In the genomic region with DNA sequence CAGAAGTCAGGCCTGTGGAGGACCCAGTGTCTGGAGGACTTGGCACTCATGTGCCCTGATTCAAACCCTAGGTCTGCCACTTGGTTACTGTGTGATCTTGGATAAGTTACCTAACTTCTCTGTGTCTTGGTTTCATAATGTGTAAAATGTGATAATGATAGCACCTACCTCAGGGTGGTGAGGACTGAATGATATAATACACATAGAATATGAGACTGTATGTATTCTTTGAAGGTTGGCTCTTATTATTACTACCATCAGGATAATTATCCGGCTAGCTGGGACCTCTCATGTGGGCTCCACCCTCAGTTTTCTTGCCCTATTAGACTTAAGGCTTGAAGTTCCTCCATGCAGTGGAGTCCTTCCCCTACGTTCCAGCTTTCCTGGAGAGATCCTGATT, we compare ENCODE assay signal across 28 cellular contexts.
"Had no signal": no experiment of that assay in that cellular context is flagged by ENCODE, and none has a peak within 500 bp of the region (broad histone marks: within the 10 kb centered on the region; RNA-seq: fewer than 3 reads in every experiment).

No MANE protein-coding gene starts in this region.

- H3K4me3 ChIP-seq: ascending aorta, breast epithelium, cardiac muscle cell, coronary artery, dorsolateral prefrontal cortex, esophagus muscularis mucosa, gastrocnemius medialis, heart left ventricle had no signal

- H3K9me3 ChIP-seq: ascending aorta, breast epithelium, esophagus muscularis mucosa, gastrocnemius medialis, heart left ventricle had no signal

- H3K27me3 ChIP-seq: ascending aorta, breast epithelium, cardiac muscle cell, dorsolateral prefrontal cortex, foreskin keratinocyte, gastrocnemius medialis had no signal

- DNase-seq: activated B cell treated with CpG ODN at 0.5 μM for 24 hours; activated CD4-positive, alpha-beta T cell treated with anti-CD3 and anti-CD28 coated beads for 48 hours; activated CD4-positive, alpha-beta T cell treated with anti-CD3 and anti-CD28 coated beads, Interleukin-2, amount 50 U/mL, for 1 hour; activated CD4-positive, alpha-beta T cell treated with anti-CD3 and anti-CD28 coated beads, Interleukin-2, amount 50 U/mL, for 48 hours; activated CD8-positive, alpha-beta memory T cell treated with anti-CD3 and anti-CD28 coated beads for 24 hours; activated CD8-positive, alpha-beta T cell treated with anti-CD3 and anti-CD28 coated beads for 36 hours; activated gamma-delta T cell; activated naive CD4-positive, alpha-beta T cell; activated naive CD4-positive, alpha-beta T cell treated with anti-CD3 and anti-CD28 coated beads, Interleukin-2, amount 10 ng/mL, durations not matched to agents 7 days and 5 days; activated T-cell treated with anti-CD3 and anti-CD28 coated beads, Interleukin-2, amount 50 U/mL, for 48 hours; central memory CD4-positive, alpha-beta T cell; cerebellar nuclear complex; effector memory CD4-positive, alpha-beta T cell; foreskin keratinocyte; gastrocnemius medialis; glutamatergic neuron; heart left ventricle; T1000 had no signal

- H3K27ac ChIP-seq: ascending aorta, breast epithelium, coronary artery, dorsolateral prefrontal cortex, esophagus muscularis mucosa, foreskin keratinocyte, gastrocnemius medialis, heart left ventricle, WERI-Rb-1 had no signal

- H3K36me3 ChIP-seq: ascending aorta, breast epithelium, cardiac muscle cell, esophagus muscularis mucosa, gastrocnemius medialis, heart left ventricle, WERI-Rb-1 had no signal

- ATAC-seq: activated CD4-positive, CD25-positive, alpha-beta regulatory T cell treated with anti-CD3 and anti-CD28 coated beads, Interleukin-2, amount 50 U/mL, for 24 hours; activated CD8-positive, alpha-beta T cell treated with anti-CD3 and anti-CD28 coated beads for 36 hours; activated naive CD4-positive, alpha-beta T cell treated with anti-CD3 and anti-CD28 coated beads, Interleukin-2, amount 50 U/mL, for 72 hours; foreskin keratinocyte; gastrocnemius medialis; heart left ventricle; T-cell had no signal

- H3K4me1 ChIP-seq: ascending aorta, breast epithelium, foreskin keratinocyte, gastrocnemius medialis, heart left ventricle had no signal
